ENCODE assay signal across 9 cellular contexts in the genomic region with DNA sequence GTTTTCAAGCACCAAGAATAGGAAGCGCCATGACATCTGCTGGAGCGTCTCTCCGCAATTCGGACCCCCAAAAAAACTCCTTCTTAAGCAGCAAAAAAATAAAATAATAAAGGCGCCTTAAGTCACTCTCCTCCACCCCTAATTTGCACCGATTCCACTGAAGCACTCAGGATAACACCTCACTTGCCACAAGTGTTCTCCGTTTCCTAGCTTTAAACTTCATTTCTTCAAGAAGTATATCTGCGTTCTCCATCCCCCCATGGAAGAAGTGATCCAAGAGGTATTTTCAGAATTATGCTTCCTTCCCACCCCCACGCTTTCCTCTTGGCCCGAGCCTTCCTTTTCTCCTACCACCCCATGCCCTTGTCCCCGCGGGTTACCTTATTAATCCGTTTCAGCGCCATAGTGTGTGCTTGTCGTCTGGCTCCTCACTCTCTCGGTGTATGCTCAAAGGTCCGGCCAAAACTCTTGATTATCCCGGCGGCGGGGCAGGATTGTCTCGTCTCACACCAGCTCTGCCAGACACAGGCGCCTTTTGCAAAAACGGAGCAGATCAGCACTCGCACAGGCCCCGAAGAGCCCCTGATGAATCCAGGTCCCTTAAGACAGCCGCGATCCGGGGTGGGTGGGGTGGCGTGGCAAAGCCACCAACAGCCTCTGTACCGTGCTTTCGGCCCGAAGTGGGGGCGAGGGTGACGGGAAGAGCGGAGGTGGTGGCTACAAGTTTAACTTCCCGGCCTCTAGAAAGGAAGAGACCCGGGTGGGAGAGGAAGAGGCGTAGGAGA. TPM values are rescaled to one million over a fixed set of nuclear protein-coding genes. Genes with fewer than 3 reads are reported as not detected.
DNase-seq lines count a peak whose midpoint lies in the region; ATAC-seq, FAIRE-seq and TF ChIP-seq lines count a peak whose summit lies in the region.
"Had no signal": no experiment of that assay in that cellular context is flagged by ENCODE, and none has a peak within 500 bp of the region (broad histone marks: within the 10 kb centered on the region; RNA-seq: fewer than 3 reads in every experiment).

No MANE protein-coding gene starts in this region.

- no peaks in the 10 kb centered on the region for H3K27me3 Mint-ChIP-seq in activated CD4-positive, alpha-beta memory T cell treated with anti-CD3 and anti-CD28 coated beads for 36 hours

- H3K4me3 ChIP-seq in AG04450 (ENCODE audit: low read depth, low read length) (peak overlapping the region; percentile 92), bronchial epithelial cell (ENCODE audit: low read depth, low read length) (peak overlapping the region; percentile 90), muscle layer of colon (ENCODE audit: low read depth in 1 of 2, low read length in 2 of 2) (peak overlapping the region; percentile 88 to 92)

- ATAC-seq in HG02642 (IDR thresholded peaks at IDR 0.05; ENCODE audit: poor library complexity, unreplicated experiment) (peak; percentile 0), GM18909 (IDR thresholded peaks at IDR 0.05; ENCODE audit: poor library complexity, unreplicated experiment) (no peak)

- no peaks in the 10 kb centered on the region for H3K27me3 ChIP-seq in AG04450 (ENCODE audit: control insufficient read depth, insufficient read depth, low read length)
- H3K27me3 ChIP-seq in bronchial epithelial cell (ENCODE audit: control insufficient read depth, insufficient read depth, low read length), result no peaks in the 10 kb centered on the region
- H3K27me3 ChIP-seq in muscle layer of colon (ENCODE audit: control insufficient read depth in 1 of 2, insufficient read depth in 2 of 2, low read length in 2 of 2), result no peaks in the 10 kb centered on the region

- H3K9me3 Mint-ChIP-seq in activated CD4-positive, alpha-beta memory T cell treated with anti-CD3 and anti-CD28 coated beads for 36 hours, result no peaks in the 10 kb centered on the region

- no peak for FAIRE-seq in bronchial epithelial cell (lab: Jason Lieb, UNC)
- FAIRE-seq: colon had no signal

- no peak overlapping the region for H3K4me3 Mint-ChIP-seq in activated CD4-positive, alpha-beta memory T cell treated with anti-CD3 and anti-CD28 coated beads for 36 hours

- DNase-seq in AG04450 (ENCODE audit: low read depth, low spot score), result no peak
- DNase-seq in bronchial epithelial cell (ENCODE audit: low read depth), result no peak
- no peak for DNase-seq in activated CD4-positive, alpha-beta memory T cell treated with anti-CD3 and anti-CD28 coated beads for 36 hours
- no peak for DNase-seq in GF-D8 (lab: John Stamatoyannopoulos, UW)
- no peak for DNase-seq in HK-2 (ENCODE audit: unreplicated experiment)

- H3K36me3 ChIP-seq in bronchial epithelial cell (ENCODE audit: control insufficient read depth, insufficient read depth, low read length) (no peaks in the 10 kb centered on the region), muscle layer of colon (ENCODE audit: insufficient read depth, low read length) (no peaks in the 10 kb centered on the region)

- TF ChIP-seq CTCF in AG04450 (IDR thresholded peaks at IDR 0.05; ENCODE audit: low read depth, low read length), result no peak
- TF ChIP-seq CTCF in bronchial epithelial cell (IDR thresholded peaks at IDR 0.05; ENCODE audit: insufficient read depth, low read length, severe bottlenecking), result no peak

- CTCF ChIA-PET in AG04450 (lab: Charles Lee), result interaction anchor here (0.7 to 3.4 kb wide), 3 partner anchors 19 to 274 kb away, joined by 3 to 10 read pairs (median 4); a partner anchor contains a TSS
- CTCF ChIA-PET in activated CD4-positive, alpha-beta memory T cell treated with anti-CD3 and anti-CD28 coated beads for 36 hours (lab: Charles Lee), result interaction anchor here (0.8 to 2.0 kb wide), 5 partner anchors 10 to 182 kb away, joined by 3 to 10 read pairs (median 7); a partner anchor contains a TSS

- no peak overlapping the region for H3K27ac Mint-ChIP-seq in activated CD4-positive, alpha-beta memory T cell treated with anti-CD3 and anti-CD28 coated beads for 36 hours

- peak overlapping the region; percentile 100 for H3K9ac ChIP-seq in muscle layer of colon (ENCODE audit: low read length)

- H3K36me3 Mint-ChIP-seq in activated CD4-positive, alpha-beta memory T cell treated with anti-CD3 and anti-CD28 coated beads for 36 hours, result peaks cover 31% of the 10 kb centered on the region

- POLR2A ChIA-PET in AG04450 (lab: Yijun Ruan, JAX), result interaction anchor here (0.7 to 4.2 kb wide), 11 partner anchors 9 to 206 kb away, joined by 3 to 46 read pairs (median 7); a partner anchor contains a TSS
- POLR2A ChIA-PET in activated CD4-positive, alpha-beta memory T cell treated with anti-CD3 and anti-CD28 coated beads for 36 hours (lab: Charles Lee), result interaction anchor here (1.0 to 6.7 kb wide), 13 partner anchors 8 to 481 kb away, joined by 3 to 147 read pairs (median 6); a partner anchor contains a TSS

- intact Hi-C loops in activated CD4-positive, alpha-beta memory T cell treated with anti-CD3 and anti-CD28 coated beads for 36 hours (cut with micrococcal nuclease), result loop anchor here (5.0 kb wide), 5 partner anchors 161 to 1479 kb away; a partner anchor contains a TSS

- peaks cover 31% of the 10 kb centered on the region for H3K4me1 Mint-ChIP-seq in activated CD4-positive, alpha-beta memory T cell treated with anti-CD3 and anti-CD28 coated beads for 36 hours (ENCODE audit: low read depth)

- H3K27ac ChIP-seq in AG04450 (ENCODE audit: low read depth, low read length) (peak overlapping the region; percentile 100), muscle layer of colon (ENCODE audit: low read depth, low read length) (peak overlapping the region; percentile 89)

- peaks cover 43% of the 10 kb centered on the region for H3K4me1 ChIP-seq in muscle layer of colon (ENCODE audit: insufficient read depth, low read length)

- no peaks in the 10 kb centered on the region; the same call in 1 of the 2 replicates for H3K9me3 ChIP-seq in AG04450 (ENCODE audit: control insufficient read depth, insufficient read depth, low read length)
- H3K9me3 ChIP-seq in muscle layer of colon (ENCODE audit: low read length), result no peaks in the 10 kb centered on the region

RNA-seq across cellular contexts. Expression of a gene that starts 1.1 kb away (rescaled TPM):
- polyA plus RNA-seq in AG04450 (2011; rRNA removed), result 381 and 534 TPM in 2 replicates
- 323 and 366 TPM in 2 replicates for polyA minus RNA-seq in AG04450 (2011; rRNA and poly(A)+ RNA removed)
- 204 and 244 TPM in 2 replicates for total RNA-seq in bronchial epithelial cell
- 100 to 1,000 TPM; 415 to 447 TPM for total RNA-seq in activated CD4-positive, alpha-beta memory T cell treated with anti-CD3 and anti-CD28 coated beads for 36 hours

RNA-seq across cellular contexts. Expression of a gene that starts 42.5 kb away (rescaled TPM):
- polyA plus RNA-seq in AG04450 (2011; rRNA removed), result 23.2 and 30.6 TPM in 2 replicates
- 11.3 and 13.3 TPM in 2 replicates for polyA minus RNA-seq in AG04450 (2011; rRNA and poly(A)+ RNA removed)
- 24.0 and 54.9 TPM in 2 replicates for total RNA-seq in bronchial epithelial cell
- 10 to 100 TPM; 28.5 to 32.8 TPM for total RNA-seq in activated CD4-positive, alpha-beta memory T cell treated with anti-CD3 and anti-CD28 coated beads for 36 hours
